ENCODE assay signal across 8 cellular contexts in genomic region chrX:51743179-51743957, GRCh38. TPM values are rescaled to one million over a fixed set of nuclear protein-coding genes. Genes with fewer than 3 reads are reported as not detected.
DNase-seq lines count a peak whose midpoint lies in the region; ATAC-seq and TF ChIP-seq lines count a peak whose summit lies in the region.

Gene GSPT2, plus strand, starts transcription at chrX:51743442. Its CDS starts 185 bp downstream, at chrX:51743627.

- 1 to 27% methylated on average over 47 to 63 of the region's 63 CpGs for WGBS in lung, 2 donors

- ATAC-seq in lung (ENCODE audit: insufficient read depth, low FRiP score): peak; percentile 93

- DNase-seq in GM12864 (ENCODE audit: low read depth) (peak; percentile 59), HFF-Myc (ENCODE audit: extremely low read depth, low read depth) (peak; percentile 42), NCI-H146 (lab: John Stamatoyannopoulos, UW) (peak; percentile 75), lung (ENCODE audit: low spot score) (peak; percentile 70), 8988T (no peak)
- peak; percentile 77 for DNase-seq in activated CD4-positive, alpha-beta T cell treated with anti-CD3 and anti-CD28 coated beads for 48 hours
- peak; percentile 39 to 54 for DNase-seq in stimulated activated CD4-positive, alpha-beta T cell treated with anti-CD3 and anti-CD28 coated beads, Interleukin-4, amount 100 ng/mL, for 48 hours (ENCODE audit: low read depth in 2 of 2)

- peak within 1 kb of the TSS; percentile 86 for H3K4me3 ChIP-seq in GM12864 (ENCODE audit: low read depth, low read length)
- peak within 1 kb of the TSS; percentile 67 for H3K4me3 ChIP-seq in HFF-Myc (replicated peaks; ENCODE audit: low read depth, low read length)
- H3K4me3 ChIP-seq in duodenal mucosa (ENCODE audit: low read depth in 1 of 2, low read length in 2 of 2): peak within 1 kb of the TSS; percentile 75 to 79
- H3K4me3 ChIP-seq in lung: peak within 1 kb of the TSS; percentile 76

- H3K9ac ChIP-seq in duodenal mucosa (ENCODE audit: low read depth in 1 of 2, low read length in 2 of 2): peak within 1 kb of the TSS; percentile 64 to 65

- no peak for TF ChIP-seq CTCF in GM12864 (IDR thresholded peaks at IDR 0.05; ENCODE audit: low read depth, low read length, missing control alignments)
- TF ChIP-seq CTCF in HFF-Myc (IDR thresholded peaks at IDR 0.05; ENCODE audit: low read depth, low read length, missing control alignments): no peak
- TF ChIP-seq CTCF in lung (IDR thresholded peaks at IDR 0.05; ENCODE audit: control extremely low read depth, extremely low read depth): no peak

- peaks cover 0 to 4% of the 10 kb centered on the region in 2 donors for H3K4me1 ChIP-seq in duodenal mucosa (ENCODE audit: control insufficient read depth in 1 of 2, insufficient read depth in 2 of 2, low read length in 2 of 2)
- H3K4me1 ChIP-seq in lung (ENCODE audit: control insufficient read depth in 2 of 2, insufficient read depth in 2 of 2, low read length in 2 of 2): peaks cover 2 to 3% of the 10 kb centered on the region in 2 donors

- peak within 1 kb of the TSS; percentile 20 for H3K27ac ChIP-seq in duodenal mucosa (ENCODE audit: low read depth, low read length)
- peak within 1 kb of the TSS; percentile 59 to 77 for H3K27ac ChIP-seq in lung (ENCODE audit: low read depth in 1 of 2, low read length in 1 of 2)

- H3K27me3 ChIP-seq in duodenal mucosa (ENCODE audit: control insufficient read depth in 1 of 2, insufficient read depth in 2 of 2, low read length in 2 of 2) (no peaks in the 10 kb centered on the region), lung (ENCODE audit: control insufficient read depth, insufficient read depth) (no peaks in the 10 kb centered on the region)

- H3K36me3 ChIP-seq in duodenal mucosa (ENCODE audit: control insufficient read depth in 1 of 2, insufficient read depth in 2 of 2, low read length in 2 of 2) (no peaks in the 10 kb centered on the region), lung (ENCODE audit: control insufficient read depth in 2 of 2, insufficient read depth in 2 of 2, low read length in 2 of 2) (peaks cover 0 to 4% of the 10 kb centered on the region in 2 donors)

- H3K9me3 ChIP-seq in duodenal mucosa (ENCODE audit: control insufficient read depth in 1 of 2, low read length in 2 of 2) (no peaks in the 10 kb centered on the region), lung (ENCODE audit: control insufficient read depth in 2 of 2, insufficient read depth in 1 of 2, low read length in 1 of 2) (peaks cover 0 to 6% of the 10 kb centered on the region in 2 donors)

RNA-seq across cellular contexts. Expression of gene GSPT2, which starts in this region (rescaled TPM):
- 10 to 100 TPM in 1 of 2 donors, 1 to 10 TPM in 1; 7.8 to 11.1 TPM for total RNA-seq in lung
- polyA plus RNA-seq in lung: 1 to 10 TPM; 3.2 to 4.8 TPM
